In genomic region chr5:111972080-111972479, GRCh38 we compare ENCODE assay signal across 27 cellular contexts.
DNase-seq lines count a peak whose midpoint lies in the region; ATAC-seq, FAIRE-seq and TF ChIP-seq lines count a peak whose summit lies in the region.
"Had no signal": no experiment of that assay in that cellular context is flagged by ENCODE, and none has a peak within 500 bp of the region (broad histone marks: within the 10 kb centered on the region; RNA-seq: fewer than 3 reads in every experiment).

No MANE protein-coding gene starts in this region.

- ATAC-seq in GM18511 (IDR thresholded peaks at IDR 0.05; ENCODE audit: unreplicated experiment), result peak; percentile 75
- ATAC-seq in GM19351 (IDR thresholded peaks at IDR 0.05; ENCODE audit: unreplicated experiment), result peak; percentile 73
- peak; percentile 62 for ATAC-seq in HG03108 (IDR thresholded peaks at IDR 0.05; ENCODE audit: unreplicated experiment)
- peak; percentile 56 for ATAC-seq in HG03469 (IDR thresholded peaks at IDR 0.05; ENCODE audit: unreplicated experiment)
- ATAC-seq in body of pancreas, result no peak
- ATAC-seq: HepG2, Right ventricle myocardium inferior had no signal

- no peaks in the 10 kb centered on the region for H3K27me3 ChIP-seq in body of pancreas
- H3K27me3 ChIP-seq: BE2C, SJSA1 had no signal

- DNase-seq in body of pancreas, result no peak
- no peak for DNase-seq in stimulated activated CD4-positive, alpha-beta T cell treated with anti-CD3 and anti-CD28 coated beads, Interleukin-2, amount 100 ng/mL, for 24 hours
- no peak for DNase-seq in kidney
- no peak for DNase-seq in activated gamma-delta T cell treated with Interleukin-2 at 50 U/mL for 16 hours
- DNase-seq: 8988T; ACHN; BE2C; CD8-positive, alpha-beta memory T cell; GF-D8; H7; Karpas-422; NCI-H1092; NCI-H1417 treated with DMSO at 0.1 percent for 48 hours; NCI-H1694 treated with DMSO at 0.1 percent for 48 hours; NCI-H2081; NCI-H226; NCI-H510A treated with DMSO at 0.1 percent for 48 hours; PC-9; T-helper 2 cell had no signal

- H3K9me3 ChIP-seq in body of pancreas (no peaks in the 10 kb centered on the region), kidney (ENCODE audit: control insufficient read depth in 1 of 2, low read length in 2 of 2) (no peaks in the 10 kb centered on the region)
- H3K9me3 ChIP-seq: BE2C, SJSA1 had no signal

- no peak for TF ChIP-seq CTCF in body of pancreas (IDR thresholded peaks at IDR 0.05)
- no peak for TF ChIP-seq CTCF in kidney (IDR thresholded peaks at IDR 0.05; ENCODE audit: borderline replicate concordance, extremely low read depth, insufficient read depth)

- no peaks in the 10 kb centered on the region for H3K4me1 ChIP-seq in body of pancreas
- H3K4me1 ChIP-seq in kidney (ENCODE audit: control insufficient read depth in 1 of 2, insufficient read depth in 1 of 2, low read depth in 1 of 2, low read length in 2 of 2), result no peaks in the 10 kb centered on the region
- H3K4me1 ChIP-seq: BE2C had no signal

- H3K27ac ChIP-seq in body of pancreas, result no peak overlapping the region
- H3K27ac ChIP-seq in kidney (ENCODE audit: low read depth in 2 of 2, low read length in 2 of 2), result no peak overlapping the region
- H3K27ac ChIP-seq: PC-9, SJSA1 had no signal

- H3K4me3 ChIP-seq in body of pancreas (no peak overlapping the region), kidney (ENCODE audit: low read length in 2 of 2) (no peak overlapping the region)
- H3K4me3 ChIP-seq: PC-9, SJSA1 had no signal

- intact Hi-C loops in body of pancreas (cut with DNase I), result no loop called here
- intact Hi-C loops in kidney (cut with DNase I), result no loop called here

- TF ChIP-seq POLR2A in body of pancreas (IDR thresholded peaks at IDR 0.05), result no peak

- H3K36me3 ChIP-seq in body of pancreas (replicated peaks in 1 of 2; ENCODE audit: insufficient read depth in 1 of 2, low read depth in 2 of 2) (no peaks in the 10 kb centered on the region), kidney (ENCODE audit: control insufficient read depth in 1 of 2, insufficient read depth in 2 of 2, low read length in 2 of 2) (no peaks in the 10 kb centered on the region)
- H3K36me3 ChIP-seq: BE2C, SJSA1 had no signal

- no peak for FAIRE-seq in kidney (lab: Jason Lieb, UNC)
- FAIRE-seq: GM12892, HepG2 had no signal

- WGBS in body of pancreas, 2 donors, result 81 to 86% methylated on average over 2 of the region's 2 CpGs

- no peak overlapping the region for H3K9ac ChIP-seq in kidney (ENCODE audit: low read length in 2 of 2)
